8 cellular contexts compared by ENCODE assay signal in genomic region chr7:27784399-27785053, GRCh38. TPM values are rescaled to one million over a fixed set of nuclear protein-coding genes. Genes with fewer than 3 reads are reported as not detected.
DNase-seq lines count a peak whose midpoint lies in the region; ATAC-seq and TF ChIP-seq lines count a peak whose summit lies in the region.

No MANE protein-coding gene starts in this region.

- ATAC-seq in GM18870 (IDR thresholded peaks at IDR 0.05; ENCODE audit: unreplicated experiment) (no peak), HG03571 (IDR thresholded peaks at IDR 0.05; ENCODE audit: unreplicated experiment) (no peak)

- H3K27me3 Mint-ChIP-seq in endodermal cell (ENCODE audit: insufficient read depth): no peaks in the 10 kb centered on the region
- H3K27me3 Mint-ChIP-seq in neural progenitor cell (ENCODE audit: insufficient read depth, low read depth): no peaks in the 10 kb centered on the region

- H3K4me3 Mint-ChIP-seq in endodermal cell (no peak overlapping the region), neural progenitor cell (no peak overlapping the region)

- DNase-seq in NCI-H510A treated with DMSO at 0.1 percent for 48 hours (lab: John Stamatoyannopoulos, UW): peak; percentile 8
- DNase-seq in NCI-H510A (lab: John Stamatoyannopoulos, UW): no peak
- DNase-seq in HT1080 (ENCODE audit: low read depth): peak; percentile 73
- DNase-seq in endodermal cell: no peak
- DNase-seq in neural progenitor cell (ENCODE audit: low spot score): peak; percentile 25

- peak overlapping the region; percentile 26 for H3K4me2 ChIP-seq in SU-DHL-6 (ENCODE audit: low read depth, low read length, poor library complexity, severe bottlenecking)
- no peak overlapping the region for H3K4me2 ChIP-seq in neural progenitor cell

- peak; percentile 86 for TF ChIP-seq CTCF in SU-DHL-6 (IDR thresholded peaks at IDR 0.05; ENCODE audit: insufficient read depth, low read length, poor library complexity, severe bottlenecking)
- TF ChIP-seq CTCF in endodermal cell (conservative IDR thresholded peaks at IDR 0.05): peak; percentile 82
- TF ChIP-seq CTCF in neural progenitor cell (IDR thresholded peaks at IDR 0.05): peak; percentile 75

- H3K9me2 ChIP-seq in SU-DHL-6 (replicated peaks; ENCODE audit: insufficient read depth, low read length): no peaks in the 10 kb centered on the region

- H3K79me2 ChIP-seq in SU-DHL-6 (ENCODE audit: insufficient read depth, low read length) (no peaks in the 10 kb centered on the region), neural progenitor cell (ENCODE audit: low read depth) (no peaks in the 10 kb centered on the region)

- H3K9me3 Mint-ChIP-seq in endodermal cell (no peaks in the 10 kb centered on the region), neural progenitor cell (no peaks in the 10 kb centered on the region)

- no peak overlapping the region for H3K9ac ChIP-seq in SU-DHL-6 (ENCODE audit: low read length)
- H3K9ac ChIP-seq in endodermal cell (ENCODE audit: extremely low read depth, low read length, poor library complexity, severe bottlenecking): no peak overlapping the region
- H3K9ac ChIP-seq in neural progenitor cell: no peak overlapping the region

- no peak overlapping the region for H3K27ac ChIP-seq in SU-DHL-6 (ENCODE audit: low read depth, low read length)
- no peak overlapping the region for H3K27ac ChIP-seq in endodermal cell (ENCODE audit: low read depth, low read length)
- H3K27ac ChIP-seq in neural progenitor cell: no peak overlapping the region

- H3K4me1 Mint-ChIP-seq in endodermal cell (no peaks in the 10 kb centered on the region), neural progenitor cell (peaks cover 2% of the 10 kb centered on the region)

- no peaks in the 10 kb centered on the region for H3K27me3 ChIP-seq in SU-DHL-6 (ENCODE audit: low read length)
- H3K27me3 ChIP-seq in endodermal cell (ENCODE audit: control insufficient read depth, insufficient read depth, low read length, poor library complexity, severe bottlenecking): no peaks in the 10 kb centered on the region
- no peaks in the 10 kb centered on the region for H3K27me3 ChIP-seq in neural progenitor cell

- H2AFZ ChIP-seq in SU-DHL-6 (ENCODE audit: low read depth, low read length, severe bottlenecking) (peak overlapping the region; percentile 78), neural progenitor cell (replicated peaks) (no peak overlapping the region)

- peaks cover 8% of the 10 kb centered on the region; the same call in 1 of the 2 replicates for H3K36me3 ChIP-seq in SU-DHL-6 (ENCODE audit: low read length)
- peaks cover 36% of the 10 kb centered on the region for H3K36me3 ChIP-seq in endodermal cell (ENCODE audit: control insufficient read depth, insufficient read depth, low read length)
- H3K36me3 ChIP-seq in neural progenitor cell: peaks cover 9% of the 10 kb centered on the region

- H3F3A ChIP-seq in SU-DHL-6 (ENCODE audit: insufficient read depth) (0 out of 2 replicates have a peak, but pooled peaks cover 8% of the 10 kb centered on the region), neural progenitor cell (ENCODE audit: low read depth) (peaks cover 11% of the 10 kb centered on the region)

- H3K9me3 ChIP-seq in SU-DHL-6 (ENCODE audit: insufficient read depth, low read length) (no peaks in the 10 kb centered on the region), endodermal cell (ENCODE audit: control insufficient read depth, low read length) (no peaks in the 10 kb centered on the region), neural progenitor cell (ENCODE audit: low read depth) (no peaks in the 10 kb centered on the region)

- H3K27ac Mint-ChIP-seq in endodermal cell (no peak overlapping the region), neural progenitor cell (no peak overlapping the region)

- no peak overlapping the region for H3K4me3 ChIP-seq in SU-DHL-6 (ENCODE audit: insufficient read depth, low read length, poor library complexity, severe bottlenecking)
- H3K4me3 ChIP-seq in endodermal cell (ENCODE audit: low read length): no peak overlapping the region
- no peak overlapping the region for H3K4me3 ChIP-seq in neural progenitor cell

- H4K20me1 ChIP-seq in SU-DHL-6 (ENCODE audit: low read depth, low read length) (no peaks in the 10 kb centered on the region), neural progenitor cell (ENCODE audit: low read depth) (no peaks in the 10 kb centered on the region)

- H3K36me3 Mint-ChIP-seq in endodermal cell (ENCODE audit: low read depth) (peaks cover 22% of the 10 kb centered on the region), neural progenitor cell (peaks cover 6% of the 10 kb centered on the region)

- no peaks in the 10 kb centered on the region for H3K4me1 ChIP-seq in endodermal cell (ENCODE audit: control insufficient read depth, insufficient read depth, low read length)
- H3K4me1 ChIP-seq in neural progenitor cell: no peaks in the 10 kb centered on the region

- WGBS in endodermal cell (ENCODE audit: insufficient coverage in 1 of 2, insufficient read length in 1 of 2), 2 experiments: 77 to 90% methylated on average over 3 to 5 of the region's 6 CpGs

RNA-seq across cellular contexts. Expression of gene TAX1BP1, which starts 44.6 kb away (rescaled TPM):
- 41.2 and 53.6 TPM in 2 replicates for total RNA-seq in HT1080 (2014; rRNA removed; shearing (Covaris generic))
- 77.1 and 92.5 TPM in 2 replicates for polyA plus RNA-seq in HT1080 (2015; cell fraction: cytosol; rRNA removed)
- polyA plus RNA-seq in HT1080 (2015; cell fraction: nucleus; rRNA removed): 95.2 and 103 TPM in 2 replicates
- total RNA-seq in endodermal cell (100 to 1,000 TPM; 100 to 114 TPM), neural progenitor cell (ENCODE audit: low replicate concordance) (66.8 and 80.0 TPM in 2 replicates)
- polyA plus RNA-seq in endodermal cell (2013, experiment 1 of 2): 82.4 TPM
- 89.1 TPM for polyA plus RNA-seq in endodermal cell (2013, experiment 2 of 2)

Comparison
In these comparisons a context has a peak if more than half of its experiments do, and no peak if none do; other contexts are left out.
1. DNase-seq: peak in NCI-H510A treated with DMSO at 0.1 percent for 48 hours (single experiment), HT1080 (single experiment) and neural progenitor cell (single experiment); none in NCI-H510A (single experiment) and endodermal cell (single experiment).
2. Peak in every context shown above with its lines, with median percentiles within 50 percentile points of each other: CTCF ChIP-seq.